10 cellular contexts compared by ENCODE assay signal in genomic region chr1:40817791-40818263, GRCh38. TPM values are rescaled to one million over a fixed set of nuclear protein-coding genes. Genes with fewer than 3 reads are reported as not detected.
DNase-seq lines count a peak whose midpoint lies in the region; ATAC-seq, FAIRE-seq and TF ChIP-seq lines count a peak whose summit lies in the region.
"Had no signal": no experiment of that assay in that cellular context is flagged by ENCODE, and none has a peak within 500 bp of the region (broad histone marks: within the 10 kb centered on the region; RNA-seq: fewer than 3 reads in every experiment).

No MANE protein-coding gene starts in this region.

- RAD21 ChIA-PET in GM12878 (lab: Charles Lee; ENCODE audit: unreplicated experiment): no interaction called here

- DNase-seq in AG10803 (ENCODE audit: low read depth): no peak
- DNase-seq in GM12878 (ENCODE audit: low read depth, low spot score): no peak
- no peak for DNase-seq in naive thymus-derived CD4-positive, alpha-beta T cell
- DNase-seq in DMS53 treated with DMSO at 0.1 percent for 48 hours (lab: John Stamatoyannopoulos, UW; ENCODE audit: unreplicated experiment): no peak
- no peak for DNase-seq in NCI-H1092 (lab: John Stamatoyannopoulos, UW)
- DNase-seq in HT-29 (ENCODE audit: low spot score): no peak
- DNase-seq in islet precursor cell: no peak
- DNase-seq: DMS 273 treated with DMSO at 0.1 percent for 48 hours had no signal

- WGBS in GM12878 (ENCODE audit: insufficient coverage, insufficient replicate concordance, low lambda C conversion rate, missing lambda C conversion rate): 1% methylated on average over 17 of the region's 19 CpGs

- no peak for TF ChIP-seq POLR2A in GM12878 (IDR thresholded peaks at IDR 0.05; ENCODE audit: low read depth, low read length)

- no peak for TF ChIP-seq RAD21 in GM12878 (IDR thresholded peaks at IDR 0.05; ENCODE audit: insufficient read depth, low read depth, low read length)

- H3K9ac ChIP-seq in GM12878 (ENCODE audit: control insufficient read depth, insufficient read depth, low read length): no peak overlapping the region

- no TSS peak for BruUV-seq in GM12878 (replicated peaks; lab: Mats Ljungman, UMichigan)

- H3K27me3 Mint-ChIP-seq in naive thymus-derived CD4-positive, alpha-beta T cell: peaks cover 0 to 8% (median 0%) of the 10 kb centered on the region in 5 donors

- SMC1A ChIA-PET in GM12878 (lab: Charles Lee; ENCODE audit: uncharacterized antibody, unreplicated experiment): no interaction called here

- peak overlapping the region; percentile 76 to 89 (median 83) for H3K4me3 Mint-ChIP-seq in naive thymus-derived CD4-positive, alpha-beta T cell

- no peaks in the 10 kb centered on the region for H3K36me3 Mint-ChIP-seq in naive thymus-derived CD4-positive, alpha-beta T cell

- no peak for TF ChIP-seq EP300 in GM12878 (IDR thresholded peaks at IDR 0.05; ENCODE audit: borderline replicate concordance in 1 of 2, control insufficient read depth in 1 of 2, low read depth in 2 of 2, low read length in 2 of 2)

- no peaks in the 10 kb centered on the region for H4K20me1 ChIP-seq in GM12878 (ENCODE audit: control insufficient read depth, insufficient read depth)

- H3K36me3 ChIP-seq in GM12878 (ENCODE audit: control insufficient read depth in 2 of 2, insufficient read depth in 2 of 2, low read length in 1 of 2): no peaks in the 10 kb centered on the region
- no peaks in the 10 kb centered on the region for H3K36me3 ChIP-seq in naive thymus-derived CD4-positive, alpha-beta T cell (ENCODE audit: control insufficient read depth in 2 of 3, insufficient read depth in 3 of 3, low read length in 3 of 3)

- intact Hi-C loops in GM12878 (cut with micrococcal nuclease; ENCODE audit: unreplicated experiment): no loop called here
- intact Hi-C loops in naive thymus-derived CD4-positive, alpha-beta T cell (cut with micrococcal nuclease): loop anchor here (1.0 to 2.0 kb wide), 5 partner anchors 16 to 127 kb away; partner anchors contain the start of genes CITED4 (in 2 of the 2) and NFYC (in 2 of the 2)

- H3K27me3 ChIP-seq in GM12878 (replicated peaks in 1 of 2; ENCODE audit: control insufficient read depth in 2 of 2, insufficient read depth in 2 of 2, low read length in 1 of 2): no peaks in the 10 kb centered on the region; a peak in 1 of 4 replicates
- no peaks in the 10 kb centered on the region for H3K27me3 ChIP-seq in naive thymus-derived CD4-positive, alpha-beta T cell (ENCODE audit: control insufficient read depth in 2 of 2, insufficient read depth in 2 of 2, low read length in 2 of 2)

- no peak for TF ChIP-seq CTCF in AG10803 (conservative IDR thresholded peaks at IDR 0.05; ENCODE audit: low read length)
- no peak for TF ChIP-seq CTCF in GM12878 (IDR thresholded peaks at IDR 0.05 in 2 of 3, conservative IDR thresholded peaks at IDR 0.05 in 1 of 3; ENCODE audit: control insufficient read depth in 2 of 3, extremely low read depth in 1 of 3, insufficient read depth in 1 of 3, low read depth in 3 of 3, low read length in 3 of 3)

- H3K4me1 Mint-ChIP-seq in naive thymus-derived CD4-positive, alpha-beta T cell: peaks cover 0 to 21% (median 7%) of the 10 kb centered on the region in 7 donors

- no peaks in the 10 kb centered on the region for H3K9me3 Mint-ChIP-seq in naive thymus-derived CD4-positive, alpha-beta T cell

- peaks cover 4% of the 10 kb centered on the region; the same call in 1 of the 2 replicates for H3K4me1 ChIP-seq in GM12878 (ENCODE audit: control insufficient read depth, insufficient read depth, low read length)
- peaks cover 0 to 5% of the 10 kb centered on the region in 2 donors for H3K4me1 ChIP-seq in naive thymus-derived CD4-positive, alpha-beta T cell (ENCODE audit: control insufficient read depth in 2 of 2, insufficient read depth in 2 of 2, low read length in 2 of 2)

- no peak for FAIRE-seq in GM12878 (lab: Jason Lieb, UNC)
- FAIRE-seq: bronchial epithelial cell had no signal

- H3K27ac Mint-ChIP-seq in naive thymus-derived CD4-positive, alpha-beta T cell: peak overlapping the region; percentile 32 to 89 (median 83)

- ATAC-seq in GM19043 (IDR thresholded peaks at IDR 0.05; ENCODE audit: low read depth, unreplicated experiment) (peak; percentile 30), GM12878 (peak; percentile 23)
- ATAC-seq in naive thymus-derived CD4-positive, alpha-beta T cell: no peak

- no peak overlapping the region for H3K27ac ChIP-seq in GM12878 (ENCODE audit: control insufficient read depth, insufficient read depth)
- peak overlapping the region; percentile 50 for H3K27ac ChIP-seq in naive thymus-derived CD4-positive, alpha-beta T cell (ENCODE audit: low read depth, low read length)

- in situ Hi-C loops in GM12878 (cut with MboI): no loop called here

- CTCF ChIA-PET in GM12878 (lab: Yijun Ruan, JAX): no interaction called here
- CTCF ChIA-PET in naive thymus-derived CD4-positive, alpha-beta T cell (lab: Charles Lee): interaction anchor here (0.7 kb wide), 1 partner anchor 46 kb away, joined by 3 read pairs; no protein-coding TSS in a partner anchor

- POLR2A ChIA-PET in GM12878 (lab: Charles Lee): no interaction called here
- POLR2A ChIA-PET in naive thymus-derived CD4-positive, alpha-beta T cell (lab: Charles Lee): interaction anchor here (0.7 to 5.1 kb wide), 4 partner anchors 15 to 126 kb away, joined by 3 to 23 read pairs (median 5); partner anchors contain the start of genes CITED4 and NFYC

- H3K4me3 ChIP-seq in AG10803 (ENCODE audit: low read length): peak overlapping the region; percentile 50; the same call in 1 of the 2 replicates
- H3K4me3 ChIP-seq in GM12878: peak overlapping the region; percentile 60; the same call in 1 of the 2 replicates
- H3K4me3 ChIP-seq in naive thymus-derived CD4-positive, alpha-beta T cell (ENCODE audit: low read length): peak overlapping the region; percentile 68

- H3K9me3 ChIP-seq in GM12878 (replicated peaks; ENCODE audit: control insufficient read depth, insufficient read depth, low read length): no peaks in the 10 kb centered on the region
- H3K9me3 ChIP-seq in naive thymus-derived CD4-positive, alpha-beta T cell (ENCODE audit: control insufficient read depth in 2 of 3, low read length in 3 of 3): no peaks in the 10 kb centered on the region

- H3K79me2 ChIP-seq in GM12878 (ENCODE audit: control insufficient read depth, insufficient read depth, low read length): no peaks in the 10 kb centered on the region

- H2AFZ ChIP-seq in GM12878 (ENCODE audit: control insufficient read depth, low read depth, low read length): peak overlapping the region; percentile 87

- H3K4me2 ChIP-seq in GM12878 (ENCODE audit: control insufficient read depth, insufficient read depth): peak overlapping the region; percentile 96

TF ChIP-seq in GM12878, 131 proteins besides CTCF, POLR2A, EP300 and RAD21:
- TF ChIP-seq SRF (IDR thresholded peaks at IDR 0.05; ENCODE audit: low read depth in 2 of 2, low read length in 2 of 2) (peak in 1 of 2 experiments; percentile 55; a peak in 1 of 4 replicates), IKZF1 (conservative IDR thresholded peaks at IDR 0.05) (0 out of 2 replicates have a peak, but pooled peaks have one; percentile 8), ASH2L (IDR thresholded peaks at IDR 0.05; ENCODE audit: borderline replicate concordance, low read depth) (no peak), KDM1A (IDR thresholded peaks at IDR 0.05; ENCODE audit: borderline replicate concordance) (no peak)

RNA-seq across cellular contexts. Expression of gene KCNQ4, which starts 34.2 kb away (rescaled TPM):
- total RNA-seq in GM12878 (2013; cell fraction: nucleolus; rRNA removed): 6.3 and 8.8 TPM in 2 replicates
- total RNA-seq in GM12878 (2014; rRNA removed): under 0.01 and 0.11 TPM in 2 replicates
- 0.04 and 0.05 TPM in 2 replicates for total RNA-seq in GM12878 (2014; rRNA removed; fragmentation: Illumina TruSeq; extraction: Trizol)
- total RNA-seq in GM12878 (2021): 0.18 and 0.21 TPM in 2 replicates
- 0.17 TPM for polyA plus RNA-seq in GM12878 (2011; ENCODE audit: low read depth)
- polyA plus RNA-seq in GM12878 (2011; rRNA removed): 0.03 and 0.04 TPM in 2 replicates
- polyA plus RNA-seq in GM12878 (2011; cell fraction: cytosol; rRNA removed): 0.03 and 0.08 TPM in 2 replicates
- 0.43 and 0.51 TPM in 2 replicates for polyA plus RNA-seq in GM12878 (2011; cell fraction: nucleus; rRNA removed)
- polyA plus RNA-seq in GM12878 (2012): 0.28 and 0.51 TPM in 2 replicates
- 0.08 and 0.13 TPM in 2 replicates for polyA plus RNA-seq in GM12878 (2014; fragmentation: Illumina TruSeq; extraction: Trizol)
- polyA plus RNA-seq in GM12878 (2014; fragmentation: Nextera tagmentation; extraction: Ambion mirVana): not detected
- polyA plus RNA-seq in GM12878 (2014; rRNA removed): 0.10 and 0.30 TPM in 2 replicates
- polyA plus RNA-seq in GM12878 (2016; fragmentation: Nextera tagmentation; extraction: Ambion mirVana): under 1 TPM; 0.05 to 0.07 TPM
- 0.05 TPM in 1 of 2 replicates, not detected in the other for polyA minus RNA-seq in GM12878 (2011; rRNA and poly(A)+ RNA removed)
- not detected in 2 replicates for polyA minus RNA-seq in GM12878 (2011; cell fraction: cytosol; rRNA and poly(A)+ RNA removed)
- polyA minus RNA-seq in GM12878 (2011; cell fraction: nucleus; rRNA and poly(A)+ RNA removed): 0.12 and 0.19 TPM in 2 replicates
- total RNA-seq in naive thymus-derived CD4-positive, alpha-beta T cell: under 1 TPM; 0.13 to 0.97 (median 0.24) TPM
- polyA plus RNA-seq in naive thymus-derived CD4-positive, alpha-beta T cell: under 1 TPM in 1 of 2 donors, not detected in 1; 0.10 TPM
- 0.74 and 0.83 TPM in 2 replicates for total RNA-seq in HT-29 (2014; rRNA removed; shearing (Covaris generic))

RNA-seq across cellular contexts. Expression of gene CITED4, which starts 44.3 kb away (rescaled TPM):
- total RNA-seq in GM12878 (2013; cell fraction: nucleolus; rRNA removed): not detected in 2 replicates
- total RNA-seq in GM12878 (2014; rRNA removed) (0.11 and 0.28 TPM in 2 replicates), GM12878 (2014; rRNA removed; fragmentation: Illumina TruSeq; extraction: Trizol) (0.13 TPM in 1 of 2 replicates, not detected in the other), GM12878 (2021) (0.56 and 0.64 TPM in 2 replicates)
- polyA plus RNA-seq in GM12878 (2011; ENCODE audit: low read depth): not detected
- polyA plus RNA-seq in GM12878 (2011; rRNA removed) (not detected in 2 replicates), GM12878 (2014; fragmentation: Illumina TruSeq; extraction: Trizol) (not detected in 2 replicates), GM12878 (2014; fragmentation: Nextera tagmentation; extraction: Ambion mirVana) (not detected), GM12878 (2014; rRNA removed) (0.24 and 0.52 TPM in 2 replicates), GM12878 (2016; fragmentation: Nextera tagmentation; extraction: Ambion mirVana) (not detected)
- polyA plus RNA-seq in GM12878 (2011; cell fraction: cytosol; rRNA removed): not detected in 2 replicates
- 0.09 TPM in 1 of 2 replicates, not detected in the other for polyA plus RNA-seq in GM12878 (2011; cell fraction: nucleus; rRNA removed)
- polyA plus RNA-seq in GM12878 (2012): 0.11 and 0.12 TPM in 2 replicates
- not detected in 2 replicates for polyA minus RNA-seq in GM12878 (2011; rRNA and poly(A)+ RNA removed)
- 1.5 TPM in 1 of 2 replicates, not detected in the other for polyA minus RNA-seq in GM12878 (2011; cell fraction: cytosol; rRNA and poly(A)+ RNA removed)
- polyA minus RNA-seq in GM12878 (2011; cell fraction: nucleus; rRNA and poly(A)+ RNA removed): 0.24 TPM in 1 of 2 replicates, not detected in the other
- 10 to 100 TPM; 20.5 to 42.8 (median 21.5) TPM for total RNA-seq in naive thymus-derived CD4-positive, alpha-beta T cell
- polyA plus RNA-seq in naive thymus-derived CD4-positive, alpha-beta T cell: 10 to 100 TPM; 28.9 to 37.9 TPM
- total RNA-seq in HT-29 (2014; rRNA removed; shearing (Covaris generic)): 3.1 and 6.4 TPM in 2 replicates
